Comparison of ENCODE assay signal across 23 cellular contexts in genomic region chr16:583815-584591, GRCh38. TPM values are rescaled to one million over a fixed set of nuclear protein-coding genes. Genes with fewer than 3 reads are reported as not detected.
DNase-seq lines count a peak whose midpoint lies in the region; ATAC-seq and TF ChIP-seq lines count a peak whose summit lies in the region.
"Had no signal": no experiment of that assay in that cellular context is flagged by ENCODE, and none has a peak within 500 bp of the region (broad histone marks: within the 10 kb centered on the region; RNA-seq: fewer than 3 reads in every experiment).

No MANE protein-coding gene starts in this region.

- peaks cover 13% of the 10 kb centered on the region; the same call in 1 of the 2 replicates for H3F3A ChIP-seq in GM23338 (replicated peaks; ENCODE audit: low read depth)

- H3K27me3 ChIP-seq in BLaER1 treated with 17β-estradiol and CSF1 and Interleukin-3, amounts not matched to agents 10 nM and 100 nM, result no peaks in the 10 kb centered on the region
- H3K27me3 ChIP-seq in GM23338 (ENCODE audit: insufficient read depth), result peaks cover 30% of the 10 kb centered on the region
- H3K27me3 ChIP-seq: right atrium auricular region, suprapubic skin had no signal

- peaks cover 7% of the 10 kb centered on the region for H3K4me1 Mint-ChIP-seq in GM23338

- peak; percentile 15 for ATAC-seq in GM23338
- ATAC-seq: activated CD4-positive, alpha-beta T cell treated with anti-CD3 and anti-CD28 coated beads for 36 hours; natural killer cell had no signal

- H3K4me1 ChIP-seq in BLaER1 treated with 17β-estradiol and CSF1 and Interleukin-3, amounts not matched to agents 10 nM and 100 nM, result peaks cover 30 to 59% (median 49%) of the 10 kb centered on the region in 10 experiments
- peaks cover 5% of the 10 kb centered on the region; the same call in 1 of the 2 replicates for H3K4me1 ChIP-seq in GM23338 (ENCODE audit: insufficient read depth)
- H3K4me1 ChIP-seq: HAP-1 had no signal

- peaks cover 8% of the 10 kb centered on the region for H3K79me2 ChIP-seq in GM23338 (replicated peaks; ENCODE audit: insufficient read depth)

- H3K27ac Mint-ChIP-seq in GM23338, result no peak overlapping the region
- H3K27ac Mint-ChIP-seq: activated CD4-positive, alpha-beta T cell treated with anti-CD3 and anti-CD28 coated beads for 36 hours; natural killer cell had no signal

- H3K9me3 Mint-ChIP-seq in GM23338, result no peaks in the 10 kb centered on the region; the same call in 2 of the 3 replicates
- H3K9me3 Mint-ChIP-seq: natural killer cell had no signal

- H3K9ac ChIP-seq in BLaER1 treated with 17β-estradiol and CSF1 and Interleukin-3, amounts not matched to agents 10 nM and 100 nM, result peak overlapping the region in 10 of 11 experiments; percentile 22 to 66 (median 51); a peak in 17 of 22 replicates
- H3K9ac ChIP-seq: KMS-11 had no signal

- no peak overlapping the region for H3K4me3 ChIP-seq in BLaER1 treated with 17β-estradiol and CSF1 and Interleukin-3, amounts not matched to agents 10 nM and 100 nM
- H3K4me3 ChIP-seq in GM23338, result peak overlapping the region; percentile 44; the same call in 1 of the 2 replicates
- H3K4me3 ChIP-seq: HAP-1, right atrium auricular region, suprapubic skin had no signal

- H3K9me2 ChIP-seq in GM23338 (ENCODE audit: insufficient read depth), result no peaks in the 10 kb centered on the region

- DNase-seq in GM23338 (ENCODE audit: low spot score) (peak; percentile 42), NCI-H69 (lab: John Stamatoyannopoulos, UW) (peak; percentile 44), left kidney (ENCODE audit: low read depth, low spot score) (peak; percentile 65), NCI-H2029 (lab: John Stamatoyannopoulos, UW) (no peak), NCI-H1417 (lab: John Stamatoyannopoulos, UW) (no peak), NCI-H524 treated with DMSO at 0.1 percent for 48 hours (lab: John Stamatoyannopoulos, UW) (no peak)
- DNase-seq: activated CD4-positive, alpha-beta T cell treated with anti-CD3 and anti-CD28 coated beads for 36 hours; activated CD8-positive, alpha-beta memory T cell treated with anti-CD3 and anti-CD28 coated beads, Interleukin-2, amount 50 U/mL, for 4 hours; activated gamma-delta T cell treated with Interleukin-2 at 50 U/mL for 16 hours; foreskin melanocyte; natural killer cell; NCI-H1417 treated with DMSO at 0.1 percent for 48 hours; NK-92 treated with Interleukin-12 subunit alpha and Interleukin-12 subunit beta, amount 100 ng/mL, for 24 hours; SHP77 treated with DMSO at 0.1 percent for 48 hours; stimulated activated CD4-positive, alpha-beta T cell treated with anti-CD3 and anti-CD28 coated beads, Interleukin-2, amount 100 ng/mL, for 24 hours had no signal

- no peaks in the 10 kb centered on the region for H3K9me3 ChIP-seq in BLaER1 treated with 17β-estradiol and CSF1 and Interleukin-3, amounts not matched to agents 10 nM and 100 nM (replicated peaks in 1 of 11)
- H3K9me3 ChIP-seq: HAP-1, right atrium auricular region, suprapubic skin had no signal

- H3K27ac ChIP-seq in BLaER1 treated with 17β-estradiol and CSF1 and Interleukin-3, amounts not matched to agents 10 nM and 100 nM, result peak overlapping the region in 4 of 11 experiments; percentile 25 to 66 (median 59); a peak in 5 of 22 replicates
- H3K27ac ChIP-seq in GM23338 (ENCODE audit: low read depth), result no peak overlapping the region
- H3K27ac ChIP-seq: KMS-11, right atrium auricular region, suprapubic skin had no signal

- TF ChIP-seq CTCF in GM23338 (conservative IDR thresholded peaks at IDR 0.05; ENCODE audit: low read depth in 2 of 2), result no peak

- no peaks in the 10 kb centered on the region for H3K36me3 Mint-ChIP-seq in GM23338 (ENCODE audit: low read depth)
- H3K36me3 Mint-ChIP-seq: natural killer cell had no signal

- peaks cover 23% of the 10 kb centered on the region for H3K27me3 Mint-ChIP-seq in GM23338 (ENCODE audit: insufficient read depth, low read depth, poor library complexity)
- H3K27me3 Mint-ChIP-seq: activated CD4-positive, alpha-beta T cell treated with anti-CD3 and anti-CD28 coated beads for 36 hours had no signal

- H2AFZ ChIP-seq in GM23338, result no peak overlapping the region

- H3K36me3 ChIP-seq in BLaER1 treated with 17β-estradiol and CSF1 and Interleukin-3, amounts not matched to agents 10 nM and 100 nM, result peaks cover 0 to 8% (median 0%) of the 10 kb centered on the region in 11 experiments; a peak in 2 of 22 replicates
- no peaks in the 10 kb centered on the region for H3K36me3 ChIP-seq in GM23338 (ENCODE audit: insufficient read depth)
- H3K36me3 ChIP-seq: HAP-1, right atrium auricular region had no signal

- H3K4me3 Mint-ChIP-seq in GM23338, result peak overlapping the region; percentile 24; the same call in 1 of the 3 replicates
- H3K4me3 Mint-ChIP-seq: activated CD4-positive, alpha-beta T cell treated with anti-CD3 and anti-CD28 coated beads for 36 hours; natural killer cell had no signal

- peak overlapping the region; percentile 21 to 89 (median 75) for H3K4me2 ChIP-seq in BLaER1 treated with 17β-estradiol and CSF1 and Interleukin-3, amounts not matched to agents 10 nM and 100 nM
- H3K4me2 ChIP-seq in GM23338, result peak overlapping the region; percentile 74
- H3K4me2 ChIP-seq: KMS-11 had no signal

- H4K20me1 ChIP-seq in BLaER1 treated with 17β-estradiol and CSF1 and Interleukin-3, amounts not matched to agents 10 nM and 100 nM, result peaks cover 0 to 57% (median 22%) of the 10 kb centered on the region in 11 experiments; a peak in 12 of 22 replicates
- peaks cover 12% of the 10 kb centered on the region for H4K20me1 ChIP-seq in GM23338 (replicated peaks; ENCODE audit: insufficient read depth)

TF ChIP-seq in GM23338, 12 proteins besides CTCF, POLR2A, EP300 and RAD21 (continues in another document):
- TF ChIP-seq CREB1 (CRISPR knock-in tag; IDR thresholded peaks at IDR 0.05; ENCODE audit: low read depth), result no peak
- no peak for TF ChIP-seq ZNF114 (CRISPR knock-in tag; IDR thresholded peaks at IDR 0.05)
- TF ChIP-seq ZNF331 (CRISPR knock-in tag; IDR thresholded peaks at IDR 0.05; ENCODE audit: low read depth), result no peak
- TF ChIP-seq REST (IDR thresholded peaks at IDR 0.05; ENCODE audit: unreplicated experiment), result no peak

RNA-seq across cellular contexts. Expression of gene RAB40C, which starts 5.9 kb away (rescaled TPM):
- 24.2 and 24.6 TPM in 2 replicates for total RNA-seq in GM23338 (2014; rRNA removed; shearing (Covaris generic))
- 11.2 and 12.0 TPM in 2 replicates for polyA plus RNA-seq in GM23338 (2016; fragmentation: Nextera tagmentation; extraction: Ambion mirVana)

RNA-seq across cellular contexts. Expression of gene PIGQ, which starts 14.2 kb away (rescaled TPM):
- total RNA-seq in GM23338 (2014; rRNA removed; shearing (Covaris generic)), result 49.9 and 62.3 TPM in 2 replicates
- 28.0 and 30.2 TPM in 2 replicates for polyA plus RNA-seq in GM23338 (2016; fragmentation: Nextera tagmentation; extraction: Ambion mirVana)

RNA-seq across cellular contexts. Expression of gene NHLRC4, which starts 17.2 kb away (rescaled TPM):
- 0.80 TPM in 1 of 2 replicates, not detected in the other for total RNA-seq in GM23338 (2014; rRNA removed; shearing (Covaris generic))
- 0.14 and 0.47 TPM in 2 replicates for polyA plus RNA-seq in GM23338 (2016; fragmentation: Nextera tagmentation; extraction: Ambion mirVana)
- total RNA-seq: chondrocyte had no signal

RNA-seq across cellular contexts. Expression of gene PRR35, which starts 23.8 kb away (rescaled TPM):
- total RNA-seq in GM23338 (2014; rRNA removed; shearing (Covaris generic)), result 1.1 and 1.4 TPM in 2 replicates
- 0.32 and 0.63 TPM in 2 replicates for polyA plus RNA-seq in GM23338 (2016; fragmentation: Nextera tagmentation; extraction: Ambion mirVana)
- total RNA-seq: activated CD4-positive, alpha-beta T cell treated with anti-CD3 and anti-CD28 coated beads for 36 hours; chondrocyte; lung microvascular endothelial cell; right atrium auricular region; suprapubic skin had no signal
- polyA plus RNA-seq: BJ had no signal

RNA-seq across cellular contexts. Expression of gene WFIKKN1, which starts 46.8 kb away (rescaled TPM):
- total RNA-seq in GM23338 (2014; rRNA removed; shearing (Covaris generic)), result 6.8 and 11.2 TPM in 2 replicates
- polyA plus RNA-seq in GM23338 (2016; fragmentation: Nextera tagmentation; extraction: Ambion mirVana), result 3.5 and 4.0 TPM in 2 replicates
- polyA plus RNA-seq: BJ had no signal

Comparison
In these comparisons a context has a peak if more than half of its experiments do, and no peak if none do; other contexts are left out.
1. DNase-seq: peak in GM23338 (single experiment), NCI-H69 (single experiment) and left kidney (single experiment); none in NCI-H2029 (single experiment), NCI-H1417 (0 of 3) and NCI-H524 treated with DMSO at 0.1 percent for 48 hours (single experiment).